9 cellular contexts compared by ENCODE assay signal in genomic region chr17:31388770-31389672, GRCh38. TPM values are rescaled to one million over a fixed set of nuclear protein-coding genes. Genes with fewer than 3 reads are reported as not detected.
DNase-seq lines count a peak whose midpoint lies in the region; ATAC-seq and TF ChIP-seq lines count a peak whose summit lies in the region.
"Had no signal": no experiment of that assay in that cellular context is flagged by ENCODE, and none has a peak within 500 bp of the region (broad histone marks: within the 10 kb centered on the region; RNA-seq: fewer than 3 reads in every experiment).

No MANE protein-coding gene starts in this region.

- ATAC-seq in activated CD4-positive, alpha-beta T cell treated with anti-CD3 and anti-CD28 coated beads for 36 hours: peak; percentile 53
- ATAC-seq in mucosa of descending colon: peak; percentile 31

- no peak overlapping the region for H3K27ac ChIP-seq in DOHH2 (ENCODE audit: low read depth, low read length)
- peak overlapping the region in 35 of 59 donors; percentile 2 to 91 (median 59) for H3K27ac ChIP-seq in dorsolateral prefrontal cortex
- no peak overlapping the region for H3K27ac ChIP-seq in uterus
- H3K27ac ChIP-seq: skin epidermis had no signal

- intact Hi-C loops in activated CD4-positive, alpha-beta T cell treated with anti-CD3 and anti-CD28 coated beads for 36 hours (cut with DNase I, micrococcal nuclease): loop anchor here (1.0 to 2.0 kb wide), 3 partner anchors 128 to 454 kb away; no protein-coding TSS in a partner anchor
- intact Hi-C loops in dorsolateral prefrontal cortex (cut with DNase I): loop anchor here (1.0 to 10.0 kb wide), 6 partner anchors 38 to 456 kb away; partner anchors contain the start of gene NF1 (in 1 of the 2)
- intact Hi-C loops in mucosa of descending colon (cut with DNase I, micrococcal nuclease): no loop called here
- intact Hi-C loops in uterus (cut with DNase I; ENCODE audit: low total_unique reads): no loop called here

- H3K4me1 ChIP-seq in DOHH2 (ENCODE audit: control insufficient read depth, low read length): no peaks in the 10 kb centered on the region
- no peaks in the 10 kb centered on the region for H3K4me1 ChIP-seq in mucosa of descending colon (ENCODE audit: low read depth)
- H3K4me1 ChIP-seq in uterus: peaks cover 0 to 10% of the 10 kb centered on the region in 2 donors

- CTCF ChIA-PET in activated CD4-positive, alpha-beta T cell treated with anti-CD3 and anti-CD28 coated beads for 36 hours (lab: Charles Lee): interaction anchor here (0.6 to 2.8 kb wide), 21 partner anchors 9 to 471 kb away, joined by 3 to 17 read pairs (median 3); no protein-coding TSS in a partner anchor

- H3K4me2 ChIP-seq in DOHH2 (ENCODE audit: low read length): peak overlapping the region; percentile 32

- H3K4me3 Mint-ChIP-seq in activated CD4-positive, alpha-beta T cell treated with anti-CD3 and anti-CD28 coated beads for 36 hours: no peak overlapping the region

- H3K4me3 ChIP-seq in DOHH2 (ENCODE audit: low read length) (no peak overlapping the region), dorsolateral prefrontal cortex (peak overlapping the region in 1 of 59 donors; percentile 18), mucosa of descending colon (no peak overlapping the region), uterus (no peak overlapping the region)
- H3K4me3 ChIP-seq: skin epidermis had no signal

- peaks cover 4% of the 10 kb centered on the region; the same call in 1 of the 2 replicates for H3F3A ChIP-seq in DOHH2 (ENCODE audit: control insufficient read depth, insufficient read depth)

- TF ChIP-seq CTCF in DOHH2 (IDR thresholded peaks at IDR 0.05; ENCODE audit: low read depth, low read length, poor library complexity, severe bottlenecking) (peak; percentile 88), dorsolateral prefrontal cortex (IDR thresholded peaks at IDR 0.05 in 54 of 56, conservative IDR thresholded peaks at IDR 0.05 in 2 of 56; ENCODE audit: low read depth in 1 of 56, partially characterized antibody in 56 of 56) (peak; percentile 55 to 89 (median 80)), mucosa of descending colon (IDR thresholded peaks at IDR 0.05) (peak; percentile 27), uterus (IDR thresholded peaks at IDR 0.05) (peak in 3 of 4 experiments; percentile 25 to 39 (median 27))

- H3K9me2 ChIP-seq in DOHH2 (replicated peaks; ENCODE audit: control insufficient read depth, low read length): no peaks in the 10 kb centered on the region

- peaks cover 26% of the 10 kb centered on the region for H3K27me3 Mint-ChIP-seq in activated CD4-positive, alpha-beta T cell treated with anti-CD3 and anti-CD28 coated beads for 36 hours

- peaks cover 42% of the 10 kb centered on the region for H3K27me3 ChIP-seq in DOHH2 (ENCODE audit: control insufficient read depth, low read length)
- peaks cover 0 to 6% (median 0%) of the 10 kb centered on the region in 45 donors for H3K27me3 ChIP-seq in dorsolateral prefrontal cortex
- H3K27me3 ChIP-seq in uterus: no peaks in the 10 kb centered on the region

- no peaks in the 10 kb centered on the region for H3K9me3 Mint-ChIP-seq in activated CD4-positive, alpha-beta T cell treated with anti-CD3 and anti-CD28 coated beads for 36 hours (ENCODE audit: low read depth)

- no peaks in the 10 kb centered on the region for H3K79me2 ChIP-seq in DOHH2 (ENCODE audit: control insufficient read depth, low read length)

- H3K9me3 ChIP-seq in DOHH2 (ENCODE audit: control insufficient read depth, insufficient read depth, low read length) (no peaks in the 10 kb centered on the region), mucosa of descending colon (no peaks in the 10 kb centered on the region), uterus (no peaks in the 10 kb centered on the region)

- peaks cover 3% of the 10 kb centered on the region for H3K4me1 Mint-ChIP-seq in activated CD4-positive, alpha-beta T cell treated with anti-CD3 and anti-CD28 coated beads for 36 hours

- H3K36me3 ChIP-seq in DOHH2 (ENCODE audit: control insufficient read depth, low read length): no peaks in the 10 kb centered on the region
- no peaks in the 10 kb centered on the region for H3K36me3 ChIP-seq in mucosa of descending colon (ENCODE audit: low read depth)
- no peaks in the 10 kb centered on the region for H3K36me3 ChIP-seq in uterus

- POLR2A ChIA-PET in activated CD4-positive, alpha-beta T cell treated with anti-CD3 and anti-CD28 coated beads for 36 hours (lab: Charles Lee): no interaction called here

- H3K36me3 Mint-ChIP-seq in activated CD4-positive, alpha-beta T cell treated with anti-CD3 and anti-CD28 coated beads for 36 hours (ENCODE audit: low read depth): no peaks in the 10 kb centered on the region

- no peak for TF ChIP-seq POLR2A in uterus (IDR thresholded peaks at IDR 0.05)

- H4K20me1 ChIP-seq in DOHH2 (ENCODE audit: control insufficient read depth, insufficient read depth, low read depth, low read length): no peaks in the 10 kb centered on the region

- no peak overlapping the region for H3K27ac Mint-ChIP-seq in activated CD4-positive, alpha-beta T cell treated with anti-CD3 and anti-CD28 coated beads for 36 hours

- DNase-seq in HuH-7.5 (ENCODE audit: low spot score) (peak; percentile 60), dorsolateral prefrontal cortex (peak in 6 of 10 donors; percentile 49 to 79 (median 60)), mucosa of descending colon (peak in 1 of 3 donors; percentile 16), uterus (no peak), NCI-H187 treated with DMSO at 0.1 percent for 48 hours (lab: John Stamatoyannopoulos, UW) (no peak), mesenteric fat pad (ENCODE audit: low spot score) (no peak)
- DNase-seq in activated CD4-positive, alpha-beta T cell treated with anti-CD3 and anti-CD28 coated beads for 36 hours: peak; percentile 63

RNA-seq across cellular contexts. Expression of gene RAB11FIP4, which starts 2.5 kb away (rescaled TPM):
- total RNA-seq in activated CD4-positive, alpha-beta T cell treated with anti-CD3 and anti-CD28 coated beads for 36 hours: 10 to 100 TPM; 30.3 to 41.4 TPM
- total RNA-seq in dorsolateral prefrontal cortex: 100 to 1,000 TPM; 123 to 242 (median 175) TPM
- total RNA-seq in mucosa of descending colon: 10 to 100 TPM; 24.5 to 49.9 (median 40.7) TPM
- total RNA-seq in uterus: 10 to 100 TPM in 1 of 4 donors, 1 to 10 TPM in 1, not detected in 2; 7.2 to 12.0 TPM
- total RNA-seq in mesenteric fat pad: 1.8 TPM

Comparison
In these comparisons a context has a peak if more than half of its experiments do, and no peak if none do; other contexts are left out.
1. H3K27ac ChIP-seq: peak in dorsolateral prefrontal cortex (35 of 59); none in DOHH2 (single experiment) and uterus (0 of 2).
2. CTCF ChIP-seq: peak in every context shown above with its lines; median percentile 88 in DOHH2; 80 in dorsolateral prefrontal cortex; 27 in mucosa of descending colon; 27 in uterus.
3. DNase-seq: peak in HuH-7.5 (single experiment), activated CD4-positive, alpha-beta T cell treated with anti-CD3 and anti-CD28 coated beads for 36 hours (single experiment) and dorsolateral prefrontal cortex (6 of 10); none in uterus (0 of 2), NCI-H187 treated with DMSO at 0.1 percent for 48 hours (single experiment) and mesenteric fat pad (single experiment).
4. intact Hi-C loops: an anchor here in activated CD4-positive, alpha-beta T cell treated with anti-CD3 and anti-CD28 coated beads for 36 hours (1.0 to 2.0 kb wide) and dorsolateral prefrontal cortex (1.0 to 10.0 kb wide); none called in mucosa of descending colon and uterus.